Comparison of ENCODE assay signal across 8 cellular contexts in genomic region chr13:20924758-20925394, GRCh38. TPM values are rescaled to one million over a fixed set of nuclear protein-coding genes. Genes with fewer than 3 reads are reported as not detected.
DNase-seq lines count a peak whose midpoint lies in the region; ATAC-seq and TF ChIP-seq lines count a peak whose summit lies in the region.

No MANE protein-coding gene starts in this region.

- H3K9me3 ChIP-seq in Caco-2 (no peaks in the 10 kb centered on the region), Karpas-422 (ENCODE audit: low read length) (no peaks in the 10 kb centered on the region), thoracic aorta (no peaks in the 10 kb centered on the region)

- no peaks in the 10 kb centered on the region for H3K4me1 ChIP-seq in Caco-2
- H3K4me1 ChIP-seq in Karpas-422 (ENCODE audit: low read length): no peaks in the 10 kb centered on the region
- no peaks in the 10 kb centered on the region for H3K4me1 ChIP-seq in foreskin keratinocyte
- H3K4me1 ChIP-seq in thoracic aorta (ENCODE audit: control insufficient read depth in 1 of 2, low read depth in 2 of 2): no peaks in the 10 kb centered on the region

- H2AFZ ChIP-seq in Karpas-422 (ENCODE audit: low read length): no peak overlapping the region

- H3K4me3 ChIP-seq in Caco-2 (ENCODE audit: low read depth, low read length) (no peak overlapping the region), Karpas-422 (ENCODE audit: low read length) (no peak overlapping the region), thoracic aorta (no peak overlapping the region)

- no peaks in the 10 kb centered on the region for H3K27me3 Mint-ChIP-seq in Caco-2 (ENCODE audit: insufficient read depth, unreplicated experiment)
- H3K27me3 Mint-ChIP-seq in activated T-helper 1 cell treated with anti-CD3 and anti-CD28 coated beads, Interleukin-12 subunit alpha, Interleukin-12 subunit beta, Interleukin-2, Interleukin-4 antibody, amounts not matched to agents 30 ng/mL and 10 ng/mL and 1 ng/mL, durations not matched to agents 14 hours and 24 hours and 36 hours (ENCODE audit: insufficient read depth): peaks cover 2% of the 10 kb centered on the region

- peaks cover 9% of the 10 kb centered on the region for H3K4me1 Mint-ChIP-seq in Caco-2 (ENCODE audit: low read depth, unreplicated experiment)
- H3K4me1 Mint-ChIP-seq in activated T-helper 1 cell treated with anti-CD3 and anti-CD28 coated beads, Interleukin-12 subunit alpha, Interleukin-12 subunit beta, Interleukin-2, Interleukin-4 antibody, amounts not matched to agents 30 ng/mL and 10 ng/mL and 1 ng/mL, durations not matched to agents 14 hours and 24 hours and 36 hours (ENCODE audit: low read depth): no peaks in the 10 kb centered on the region

- H3K4me2 ChIP-seq in Karpas-422 (ENCODE audit: low read depth, low read length, poor library complexity, severe bottlenecking): no peak overlapping the region

- H3K9me3 Mint-ChIP-seq in Caco-2 (ENCODE audit: unreplicated experiment): no peaks in the 10 kb centered on the region
- no peaks in the 10 kb centered on the region for H3K9me3 Mint-ChIP-seq in activated T-helper 1 cell treated with anti-CD3 and anti-CD28 coated beads, Interleukin-12 subunit alpha, Interleukin-12 subunit beta, Interleukin-2, Interleukin-4 antibody, amounts not matched to agents 30 ng/mL and 10 ng/mL and 1 ng/mL, durations not matched to agents 14 hours and 24 hours and 36 hours

- BruUV-seq in Caco-2 (replicated peaks; lab: Mats Ljungman, UMichigan): no TSS peak

- CTCF ChIA-PET in Caco-2 (lab: Charles Lee): interaction anchor here (0.5 to 1.5 kb wide), 13 partner anchors 17 to 739 kb away, joined by 3 to 15 read pairs (median 4); partner anchors contain the start of genes EEF1AKMT1, IL17D, MICU2 and XPO4

- no peak overlapping the region for H3K9ac ChIP-seq in Karpas-422 (ENCODE audit: low read length)

- intact Hi-C loops in Caco-2 (cut with micrococcal nuclease; ENCODE audit: unreplicated experiment): loop anchor here (1.0 to 2.0 kb wide), 3 partner anchors 96 to 430 kb away; no protein-coding TSS in a partner anchor
- intact Hi-C loops in activated T-helper 1 cell treated with anti-CD3 and anti-CD28 coated beads, Interleukin-12 subunit alpha, Interleukin-12 subunit beta, Interleukin-2, Interleukin-4 antibody, amounts not matched to agents 30 ng/mL and 10 ng/mL and 1 ng/mL, durations not matched to agents 14 hours and 24 hours and 36 hours (cut with micrococcal nuclease): loop anchor here (1.0 to 5.0 kb wide), 5 partner anchors 96 to 743 kb away; no protein-coding TSS in a partner anchor

- H3K27me3 ChIP-seq in Caco-2 (replicated peaks; ENCODE audit: control insufficient read depth, insufficient read depth, low read length): no peaks in the 10 kb centered on the region
- H3K27me3 ChIP-seq in Karpas-422 (ENCODE audit: low read length): no peaks in the 10 kb centered on the region
- H3K27me3 ChIP-seq in foreskin keratinocyte: no peaks in the 10 kb centered on the region
- H3K27me3 ChIP-seq in thoracic aorta (replicated peaks; ENCODE audit: insufficient read depth): no peaks in the 10 kb centered on the region

- ATAC-seq in foreskin keratinocyte: peak; percentile 37
- no peak for ATAC-seq in thoracic aorta (ENCODE audit: insufficient number of reproducible peaks, low FRiP score, low read depth)
- ATAC-seq in GM18870 (IDR thresholded peaks at IDR 0.05; ENCODE audit: unreplicated experiment): no peak

- H4K20me1 ChIP-seq in Karpas-422 (ENCODE audit: insufficient read depth, low read depth, low read length): no peaks in the 10 kb centered on the region

- H3K79me2 ChIP-seq in Karpas-422 (ENCODE audit: low read length): no peaks in the 10 kb centered on the region

- H3K27ac ChIP-seq in Karpas-422 (ENCODE audit: low read length) (no peak overlapping the region), foreskin keratinocyte (no peak overlapping the region), thoracic aorta (no peak overlapping the region)

- peak; percentile 78 to 91 for TF ChIP-seq CTCF in Caco-2 (IDR thresholded peaks at IDR 0.05; ENCODE audit: insufficient read depth in 1 of 2, low read depth in 1 of 2, low read length in 1 of 2, severe bottlenecking in 1 of 2, unreplicated experiment in 1 of 2)
- peak; percentile 80 for TF ChIP-seq CTCF in foreskin keratinocyte (conservative IDR thresholded peaks at IDR 0.05)
- TF ChIP-seq CTCF in thoracic aorta (IDR thresholded peaks at IDR 0.05): peak; percentile 58

- H3K27ac Mint-ChIP-seq in Caco-2 (ENCODE audit: unreplicated experiment): no peak overlapping the region
- no peak overlapping the region for H3K27ac Mint-ChIP-seq in activated T-helper 1 cell treated with anti-CD3 and anti-CD28 coated beads, Interleukin-12 subunit alpha, Interleukin-12 subunit beta, Interleukin-2, Interleukin-4 antibody, amounts not matched to agents 30 ng/mL and 10 ng/mL and 1 ng/mL, durations not matched to agents 14 hours and 24 hours and 36 hours

- H3K36me3 ChIP-seq in Caco-2 (ENCODE audit: control insufficient read depth, insufficient read depth, low read length): no peaks in the 10 kb centered on the region
- H3K36me3 ChIP-seq in Karpas-422 (ENCODE audit: insufficient read depth, low read length): no peaks in the 10 kb centered on the region
- no peaks in the 10 kb centered on the region for H3K36me3 ChIP-seq in thoracic aorta

- no peaks in the 10 kb centered on the region for H3K9me2 ChIP-seq in Karpas-422 (replicated peaks; ENCODE audit: insufficient read depth, low read length)

- no peak overlapping the region for H3K4me3 Mint-ChIP-seq in Caco-2 (ENCODE audit: unreplicated experiment)
- H3K4me3 Mint-ChIP-seq in activated T-helper 1 cell treated with anti-CD3 and anti-CD28 coated beads, Interleukin-12 subunit alpha, Interleukin-12 subunit beta, Interleukin-2, Interleukin-4 antibody, amounts not matched to agents 30 ng/mL and 10 ng/mL and 1 ng/mL, durations not matched to agents 14 hours and 24 hours and 36 hours: no peak overlapping the region

- no peaks in the 10 kb centered on the region for H3K36me3 Mint-ChIP-seq in Caco-2 (ENCODE audit: insufficient read depth, unreplicated experiment)
- H3K36me3 Mint-ChIP-seq in activated T-helper 1 cell treated with anti-CD3 and anti-CD28 coated beads, Interleukin-12 subunit alpha, Interleukin-12 subunit beta, Interleukin-2, Interleukin-4 antibody, amounts not matched to agents 30 ng/mL and 10 ng/mL and 1 ng/mL, durations not matched to agents 14 hours and 24 hours and 36 hours (ENCODE audit: low read depth): no peaks in the 10 kb centered on the region

- peak; percentile 87 to 88 for DNase-seq in Caco-2
- DNase-seq in Karpas-422: peak; percentile 89
- DNase-seq in RPMI8226: peak; percentile 70
- peak; percentile 48 for DNase-seq in activated T-helper 1 cell treated with anti-CD3 and anti-CD28 coated beads, Interleukin-12 subunit alpha, Interleukin-12 subunit beta, Interleukin-2, Interleukin-4 antibody, amounts not matched to agents 30 ng/mL and 10 ng/mL and 1 ng/mL, durations not matched to agents 14 hours and 24 hours and 36 hours (ENCODE audit: low spot score)
- peak in 1 of 2 donors; percentile 43 for DNase-seq in foreskin keratinocyte
- DNase-seq in occipital lobe (lab: John Stamatoyannopoulos, UW): peak; percentile 63
- DNase-seq in thoracic aorta (ENCODE audit: low spot score): no peak

- POLR2A ChIA-PET in Caco-2 (lab: Charles Lee): interaction anchor here (0.5 to 0.7 kb wide), 3 partner anchors 11 to 142 kb away, joined by 3 read pairs; no protein-coding TSS in a partner anchor

RNA-seq across cellular contexts. Expression of gene XPO4, which starts 22.3 kb away (rescaled TPM):
- total RNA-seq in Caco-2 (2022): 31.3 and 33.3 TPM in 2 replicates
- total RNA-seq in Karpas-422 (2014; rRNA removed; shearing (Covaris generic); ENCODE audit: low replicate concordance): 17.4 and 36.3 TPM in 2 replicates
- 33.5 and 34.1 TPM in 2 replicates for total RNA-seq in activated T-helper 1 cell treated with anti-CD3 and anti-CD28 coated beads, Interleukin-12 subunit alpha, Interleukin-12 subunit beta, Interleukin-2, Interleukin-4 antibody, amounts not matched to agents 30 ng/mL and 10 ng/mL and 1 ng/mL, durations not matched to agents 14 hours and 24 hours and 36 hours
- 21.1 and 22.5 TPM in 2 replicates for total RNA-seq in foreskin keratinocyte
- 3.3 and 3.6 TPM in 2 replicates for polyA plus RNA-seq in foreskin keratinocyte
- total RNA-seq in occipital lobe: 33.7 TPM
- total RNA-seq in thoracic aorta: 10 to 100 TPM; 19.3 to 24.8 TPM
